In genomic region chr5:55338810-55339243, GRCh38 we compare ENCODE assay signal across 10 cellular contexts. TPM values are rescaled to one million over a fixed set of nuclear protein-coding genes. Genes with fewer than 3 reads are reported as not detected.
DNase-seq lines count a peak whose midpoint lies in the region; ATAC-seq and TF ChIP-seq lines count a peak whose summit lies in the region.
"Had no signal": no experiment of that assay in that cellular context is flagged by ENCODE, and none has a peak within 500 bp of the region (broad histone marks: within the 10 kb centered on the region; RNA-seq: fewer than 3 reads in every experiment).

No MANE protein-coding gene starts in this region.

- H4K20me1 ChIP-seq in hepatocyte (ENCODE audit: insufficient read depth, poor library complexity, severe bottlenecking) = no peaks in the 10 kb centered on the region

- peaks cover 32% of the 10 kb centered on the region for H3K79me2 ChIP-seq in hepatocyte

- peak overlapping the region in 2 of 4 donors; percentile 3 to 73 for H3K4me3 Mint-ChIP-seq in CD4-positive, CD25-positive, alpha-beta regulatory T cell
- no peak overlapping the region for H3K4me3 Mint-ChIP-seq in T-helper 1 cell treated with Interleukin-12 subunit alpha and Interleukin-12 subunit beta and Interleukin-4 antibody, amounts not matched to agents 30 μg/mL and 1 μg/mL, for 36 hours
- no peak overlapping the region for H3K4me3 Mint-ChIP-seq in CD4-positive, alpha-beta T cell

- intact Hi-C loops in CD4-positive, alpha-beta T cell (cut with DNase I, micrococcal nuclease) = no loop called here

- no peak for ATAC-seq in CD4-positive, CD25-positive, alpha-beta regulatory T cell (ENCODE audit: low read depth in 2 of 2)
- ATAC-seq in GM21381 (IDR thresholded peaks at IDR 0.05; ENCODE audit: unreplicated experiment) = peak; percentile 59
- no peak for ATAC-seq in CD4-positive, alpha-beta T cell (ENCODE audit: poor library complexity)

- H3K27ac ChIP-seq in CD4-positive, CD25-positive, alpha-beta regulatory T cell (ENCODE audit: insufficient read depth, low read length, poor library complexity, severe bottlenecking) = no peak overlapping the region
- H3K27ac ChIP-seq in CD4-positive, alpha-beta T cell (ENCODE audit: low read depth, low read length) = no peak overlapping the region
- H3K27ac ChIP-seq in hepatocyte = no peak overlapping the region
- H3K27ac ChIP-seq: C4-2B had no signal

- TF ChIP-seq CTCF in fibroblast of mammary gland (conservative IDR thresholded peaks at IDR 0.05; ENCODE audit: control insufficient read depth, insufficient read depth, low read depth, low read length) = no peak
- TF ChIP-seq CTCF in CD4-positive, alpha-beta T cell (IDR thresholded peaks at IDR 0.05) = no peak
- no peak for TF ChIP-seq CTCF in hepatocyte (IDR thresholded peaks at IDR 0.05; ENCODE audit: poor library complexity)

- peaks cover 15% of the 10 kb centered on the region for H3K36me3 Mint-ChIP-seq in CD4-positive, CD25-positive, alpha-beta regulatory T cell
- peaks cover 24% of the 10 kb centered on the region for H3K36me3 Mint-ChIP-seq in T-helper 1 cell treated with Interleukin-12 subunit alpha and Interleukin-12 subunit beta and Interleukin-4 antibody, amounts not matched to agents 30 μg/mL and 1 μg/mL, for 36 hours (ENCODE audit: low read depth)
- H3K36me3 Mint-ChIP-seq in CD4-positive, alpha-beta T cell (ENCODE audit: low read depth) = peaks cover 67% of the 10 kb centered on the region

- peaks cover 18 to 36% (median 28%) of the 10 kb centered on the region in 4 donors for H3K4me1 Mint-ChIP-seq in CD4-positive, CD25-positive, alpha-beta regulatory T cell
- peaks cover 14% of the 10 kb centered on the region for H3K4me1 Mint-ChIP-seq in T-helper 1 cell treated with Interleukin-12 subunit alpha and Interleukin-12 subunit beta and Interleukin-4 antibody, amounts not matched to agents 30 μg/mL and 1 μg/mL, for 36 hours (ENCODE audit: low read depth)
- peaks cover 28% of the 10 kb centered on the region for H3K4me1 Mint-ChIP-seq in CD4-positive, alpha-beta T cell (ENCODE audit: low read depth)

- no peaks in the 10 kb centered on the region for H3K9me3 ChIP-seq in CD4-positive, CD25-positive, alpha-beta regulatory T cell (ENCODE audit: control insufficient read depth in 2 of 2, low read length in 2 of 2)
- no peaks in the 10 kb centered on the region for H3K9me3 ChIP-seq in CD4-positive, alpha-beta T cell (ENCODE audit: control insufficient read depth, low read length)
- H3K9me3 ChIP-seq in hepatocyte (ENCODE audit: low read depth) = no peaks in the 10 kb centered on the region

- peaks cover 30% of the 10 kb centered on the region for H3K36me3 ChIP-seq in CD4-positive, CD25-positive, alpha-beta regulatory T cell (ENCODE audit: control insufficient read depth, insufficient read depth, low read length)
- no peaks in the 10 kb centered on the region for H3K36me3 ChIP-seq in hepatocyte (replicated peaks; ENCODE audit: insufficient read depth, low read depth)

- H3K9me3 Mint-ChIP-seq in CD4-positive, CD25-positive, alpha-beta regulatory T cell = peaks cover 0 to 2% (median 0%) of the 10 kb centered on the region in 7 donors
- no peaks in the 10 kb centered on the region for H3K9me3 Mint-ChIP-seq in T-helper 1 cell treated with Interleukin-12 subunit alpha and Interleukin-12 subunit beta and Interleukin-4 antibody, amounts not matched to agents 30 μg/mL and 1 μg/mL, for 36 hours
- H3K9me3 Mint-ChIP-seq in CD4-positive, alpha-beta T cell = no peaks in the 10 kb centered on the region

- no peaks in the 10 kb centered on the region for H3K27me3 ChIP-seq in CD4-positive, CD25-positive, alpha-beta regulatory T cell (ENCODE audit: control insufficient read depth, insufficient read depth, low read length)
- no peaks in the 10 kb centered on the region for H3K27me3 ChIP-seq in CD4-positive, alpha-beta T cell (ENCODE audit: control insufficient read depth, insufficient read depth, low read length)
- H3K27me3 ChIP-seq in hepatocyte = no peaks in the 10 kb centered on the region

- DNase-seq in CD4-positive, CD25-positive, alpha-beta regulatory T cell = peak in 1 of 3 donors; percentile 12
- DNase-seq in fibroblast of mammary gland (ENCODE audit: low read depth) (peak; percentile 34), NCI-H1930 (lab: John Stamatoyannopoulos, UW) (no peak), cerebellum (ENCODE audit: low spot score) (no peak), hepatocyte (ENCODE audit: low spot score) (no peak)
- no peak for DNase-seq in CD4-positive, alpha-beta T cell
- DNase-seq: H7 had no signal

- CTCF ChIA-PET in CD4-positive, alpha-beta T cell (lab: Charles Lee) = interaction anchor here (1.2 kb wide), 1 partner anchor 347 kb away, joined by 3 read pairs; no protein-coding TSS in a partner anchor

- peak overlapping the region; percentile 56 to 84 (median 69) for H3K27ac Mint-ChIP-seq in CD4-positive, CD25-positive, alpha-beta regulatory T cell
- H3K27ac Mint-ChIP-seq in T-helper 1 cell treated with Interleukin-12 subunit alpha and Interleukin-12 subunit beta and Interleukin-4 antibody, amounts not matched to agents 30 μg/mL and 1 μg/mL, for 36 hours = peak overlapping the region; percentile 13
- H3K27ac Mint-ChIP-seq in CD4-positive, alpha-beta T cell = no peak overlapping the region

- POLR2A ChIA-PET in CD4-positive, alpha-beta T cell (lab: Charles Lee) = interaction anchor here (0.6 kb wide), 1 partner anchor 156 kb away, joined by 4 read pairs; no protein-coding TSS in a partner anchor

- no peak overlapping the region for H3K4me2 ChIP-seq in hepatocyte

- H2AFZ ChIP-seq in hepatocyte = no peak overlapping the region

- H3K4me3 ChIP-seq in CD4-positive, CD25-positive, alpha-beta regulatory T cell (ENCODE audit: low read depth, low read length) = peak overlapping the region; percentile 77
- H3K4me3 ChIP-seq in fibroblast of mammary gland (ENCODE audit: control insufficient read depth, low read depth, low read length) (no peak overlapping the region), hepatocyte (no peak overlapping the region)

- H3K27me3 Mint-ChIP-seq in CD4-positive, CD25-positive, alpha-beta regulatory T cell = no peaks in the 10 kb centered on the region
- no peaks in the 10 kb centered on the region for H3K27me3 Mint-ChIP-seq in T-helper 1 cell treated with Interleukin-12 subunit alpha and Interleukin-12 subunit beta and Interleukin-4 antibody, amounts not matched to agents 30 μg/mL and 1 μg/mL, for 36 hours (ENCODE audit: low read depth)
- no peaks in the 10 kb centered on the region for H3K27me3 Mint-ChIP-seq in CD4-positive, alpha-beta T cell

- 93% methylated on average over 5 of the region's 5 CpGs for WGBS in hepatocyte (ENCODE audit: low lambda C conversion rate, missing lambda C conversion rate)

- H3K4me1 ChIP-seq in CD4-positive, CD25-positive, alpha-beta regulatory T cell (ENCODE audit: control insufficient read depth, insufficient read depth, low read length, poor library complexity, severe bottlenecking) = peaks cover 4% of the 10 kb centered on the region
- H3K4me1 ChIP-seq in hepatocyte (ENCODE audit: insufficient read depth) = no peaks in the 10 kb centered on the region

- H3K9me2 ChIP-seq in hepatocyte (replicated peaks; ENCODE audit: insufficient read depth) = no peaks in the 10 kb centered on the region

RNA-seq across cellular contexts. Expression of gene MTREX, which starts 31.0 kb away (rescaled TPM):
- 86.7 TPM for total RNA-seq in CD4-positive, CD25-positive, alpha-beta regulatory T cell
- polyA plus RNA-seq in CD4-positive, CD25-positive, alpha-beta regulatory T cell = 10 to 100 TPM; 23.2 to 34.3 (median 28.4) TPM
- total RNA-seq in CD4-positive, alpha-beta T cell = 10 to 100 TPM; 50.9 to 54.5 TPM
- total RNA-seq in cerebellum = 78.8 TPM
- 66.0 and 69.2 TPM in 2 replicates for total RNA-seq in hepatocyte
- 19.0 and 27.1 TPM in 2 replicates for polyA plus RNA-seq in hepatocyte

RNA-seq across cellular contexts. Expression of gene DHX29, which starts 31.3 kb away (rescaled TPM):
- total RNA-seq in CD4-positive, CD25-positive, alpha-beta regulatory T cell = 16.5 TPM
- 10 to 100 TPM; 12.5 to 28.5 (median 14.8) TPM for polyA plus RNA-seq in CD4-positive, CD25-positive, alpha-beta regulatory T cell
- total RNA-seq in CD4-positive, alpha-beta T cell = 10 to 100 TPM; 13.8 to 17.9 TPM
- total RNA-seq in cerebellum = 34.3 TPM
- total RNA-seq in hepatocyte = 30.0 and 32.9 TPM in 2 replicates
- 46.5 and 48.4 TPM in 2 replicates for polyA plus RNA-seq in hepatocyte
